ENCODE assay signal across 2 cellular contexts in the genomic region with DNA sequence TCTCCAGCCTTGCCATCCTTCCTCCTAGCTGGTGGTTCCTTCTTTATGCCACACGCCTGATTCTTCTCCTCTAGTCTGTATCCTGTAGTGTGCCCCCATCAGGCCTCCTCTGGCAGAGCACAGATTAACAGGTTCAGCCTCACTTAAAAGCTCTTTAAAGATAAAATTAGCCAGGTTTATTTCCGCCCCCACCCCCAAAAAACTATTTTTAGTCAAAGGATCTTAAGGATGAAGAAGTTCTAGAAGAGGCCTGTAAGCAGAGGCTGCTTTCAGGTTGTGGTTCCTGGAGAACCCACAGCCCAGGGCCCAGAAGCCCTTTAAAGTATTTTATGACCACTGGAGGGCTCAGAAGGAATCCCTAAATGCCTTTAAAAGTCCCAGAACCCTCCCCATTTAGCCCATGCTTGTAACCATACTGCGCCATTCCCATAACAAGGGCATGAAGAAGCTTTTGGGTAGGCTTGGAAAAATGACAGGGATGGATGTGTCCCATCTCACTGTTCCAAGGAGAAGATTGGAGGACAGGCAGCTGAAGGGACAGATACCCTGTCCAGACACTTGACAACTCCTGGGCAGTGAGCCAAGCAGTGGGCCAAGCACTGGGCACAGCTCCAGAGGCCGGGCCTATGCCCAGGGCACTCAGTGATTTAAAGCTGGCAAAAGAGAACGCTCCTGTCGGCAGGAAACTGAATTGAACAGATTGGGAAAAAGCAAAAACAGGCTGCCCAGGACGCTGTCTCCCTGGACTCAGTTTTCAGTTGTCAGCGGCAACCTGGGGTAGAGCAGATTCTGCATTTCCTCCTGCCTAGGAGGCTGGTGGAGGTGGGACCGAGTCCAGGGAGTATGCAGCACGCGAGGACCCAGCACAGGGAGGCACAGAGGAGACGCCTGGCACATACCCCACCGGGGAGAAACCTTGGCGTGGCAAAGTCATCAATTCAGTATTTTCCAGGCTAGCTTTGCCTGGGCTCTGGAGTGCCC.
TF ChIP-seq lines count a peak whose summit lies in the region.

No MANE protein-coding gene starts in this region.

TF ChIP-seq in HCT116, 20 proteins besides CTCF, POLR2A, EP300 and RAD21:
- TF ChIP-seq EZH2 (IDR thresholded peaks at IDR 0.05) (no peak), YY1 (IDR thresholded peaks at IDR 0.05; ENCODE audit: extremely low read depth, insufficient replicate concordance, low read depth, low read length) (no peak), ZNF274 (IDR thresholded peaks at IDR 0.05; ENCODE audit: low read depth, low read length) (no peak), SRF (IDR thresholded peaks at IDR 0.05; ENCODE audit: low read depth) (no peak), REST (IDR thresholded peaks at IDR 0.05; ENCODE audit: low read depth) (no peak), JUND (IDR thresholded peaks at IDR 0.05) (no peak), MAX (IDR thresholded peaks at IDR 0.05) (no peak), CEBPB (IDR thresholded peaks at IDR 0.05; ENCODE audit: low read depth) (no peak)
- TF ChIP-seq, protein P1, sequence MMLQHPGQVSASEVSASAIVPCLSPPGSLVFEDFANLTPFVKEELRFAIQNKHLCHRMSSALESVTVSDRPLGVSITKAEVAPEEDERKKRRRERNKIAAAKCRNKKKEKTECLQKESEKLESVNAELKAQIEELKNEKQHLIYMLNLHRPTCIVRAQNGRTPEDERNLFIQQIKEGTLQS (IDR thresholded peaks at IDR 0.05) = no peak

TF ChIP-seq in H1, 55 proteins besides CTCF, POLR2A, EP300 and RAD21:
- TF ChIP-seq TAF1 (IDR thresholded peaks at IDR 0.05; ENCODE audit: low read depth, low read length) = no peak
- TF ChIP-seq TBP (IDR thresholded peaks at IDR 0.05; ENCODE audit: low read depth, low read length) = no peak
- TF ChIP-seq, protein P1 (IDR thresholded peaks at IDR 0.05; ENCODE audit: insufficient read depth, low read depth, low read length) = no peak
